8 cellular contexts compared by ENCODE assay signal in genomic region chr22:26590525-26590858, GRCh38. TPM values are rescaled to one million over a fixed set of nuclear protein-coding genes. Genes with fewer than 3 reads are reported as not detected.
DNase-seq lines count a peak whose midpoint lies in the region; ATAC-seq and TF ChIP-seq lines count a peak whose summit lies in the region.

No MANE protein-coding gene starts in this region.

- no peaks in the 10 kb centered on the region for H3K27me3 ChIP-seq in BE2C
- no peaks in the 10 kb centered on the region for H3K27me3 ChIP-seq in MM.1S (replicated peaks; ENCODE audit: insufficient read depth, low read length)
- H3K27me3 ChIP-seq in mononuclear cell (ENCODE audit: insufficient read depth, low read length) = no peaks in the 10 kb centered on the region

- peak overlapping the region; percentile 81 for H3K9ac ChIP-seq in MM.1S (ENCODE audit: low read length)

- peaks cover 68% of the 10 kb centered on the region for H3F3A ChIP-seq in MM.1S (ENCODE audit: insufficient read depth, low read length)

- H4K20me1 ChIP-seq in MM.1S (ENCODE audit: insufficient read depth, low read length) = no peaks in the 10 kb centered on the region

- H3K27ac ChIP-seq in MM.1S (ENCODE audit: low read length) = peak overlapping the region; percentile 93

- peaks cover 43% of the 10 kb centered on the region for H3K79me2 ChIP-seq in MM.1S (ENCODE audit: low read length)

- DNase-seq in BE2C (no peak), MM.1S (no peak), choroid plexus epithelial cell (ENCODE audit: low read depth) (no peak), NCI-H2227 treated with DMSO at 0.1 percent for 48 hours (lab: John Stamatoyannopoulos, UW) (no peak), DMS79 (lab: John Stamatoyannopoulos, UW) (no peak)

- H3K9me3 ChIP-seq in BE2C (no peaks in the 10 kb centered on the region), MM.1S (replicated peaks; ENCODE audit: insufficient read depth, low read length) (no peaks in the 10 kb centered on the region), mononuclear cell (ENCODE audit: low read depth, low read length) (no peaks in the 10 kb centered on the region)

- H3K36me3 ChIP-seq in BE2C (no peaks in the 10 kb centered on the region), MM.1S (replicated peaks; ENCODE audit: insufficient read depth, low read length) (no peaks in the 10 kb centered on the region)

- ATAC-seq in GM21515 (IDR thresholded peaks at IDR 0.05; ENCODE audit: unreplicated experiment) (no peak), HG02588 (IDR thresholded peaks at IDR 0.05; ENCODE audit: unreplicated experiment) (no peak)

- H2AFZ ChIP-seq in MM.1S (ENCODE audit: low read length) = no peak overlapping the region

- H3K4me2 ChIP-seq in MM.1S (ENCODE audit: low read depth, low read length) = peak overlapping the region; percentile 79

- H3K4me3 ChIP-seq in BE2C (ENCODE audit: low read depth, low read length) (peak overlapping the region; percentile 73), MM.1S (ENCODE audit: low read length) (peak overlapping the region; percentile 76), choroid plexus epithelial cell (ENCODE audit: low read depth, low read length) (peak overlapping the region; percentile 70), mononuclear cell (ENCODE audit: low read length) (peak overlapping the region; percentile 77)

- H3K4me1 ChIP-seq in BE2C = no peaks in the 10 kb centered on the region
- H3K4me1 ChIP-seq in MM.1S (ENCODE audit: low read length) = peaks cover 60% of the 10 kb centered on the region
- peaks cover 74% of the 10 kb centered on the region for H3K4me1 ChIP-seq in mononuclear cell (ENCODE audit: insufficient read depth, low read length)

- no peaks in the 10 kb centered on the region for H3K9me2 ChIP-seq in MM.1S (replicated peaks; ENCODE audit: insufficient read depth, low read length)

- TF ChIP-seq CTCF in BE2C (IDR thresholded peaks at IDR 0.05; ENCODE audit: low read depth, low read length) (no peak), MM.1S (IDR thresholded peaks at IDR 0.05; ENCODE audit: low read length) (no peak), choroid plexus epithelial cell (conservative IDR thresholded peaks at IDR 0.05; ENCODE audit: low read depth, low read length) (peak; percentile 6)

RNA-seq across cellular contexts. Expression of gene TPST2, which starts 0.6 kb away (rescaled TPM):
- 23.5 TPM for polyA plus RNA-seq in BE2C (2012; ENCODE audit: insufficient read depth, insufficient read length, low read depth)
- 35.9 TPM for total RNA-seq in mononuclear cell

RNA-seq across cellular contexts. Expression of gene CRYBB1, which starts 27.3 kb away (rescaled TPM):
- polyA plus RNA-seq in BE2C (2012; ENCODE audit: insufficient read depth, insufficient read length, low read depth) = 0.71 TPM
- total RNA-seq in mononuclear cell = not detected

RNA-seq across cellular contexts. Expression of gene CRYBA4, which starts 31.3 kb away (rescaled TPM):
- 1.7 TPM for polyA plus RNA-seq in BE2C (2012; ENCODE audit: insufficient read depth, insufficient read length, low read depth)
- not detected for total RNA-seq in mononuclear cell
